Comparison of ENCODE assay signal across 33 cellular contexts in genomic region chr15:100158368-100158767, GRCh38.
"Had no signal": no experiment of that assay in that cellular context is flagged by ENCODE, and none has a peak within 500 bp of the region (broad histone marks: within the 10 kb centered on the region; RNA-seq: fewer than 3 reads in every experiment).

No MANE protein-coding gene starts in this region.

- H3K27me3 ChIP-seq: adrenal gland had no signal

- ATAC-seq: activated CD8-positive, alpha-beta T cell treated with anti-CD3 and anti-CD28 coated beads, Interleukin-2, amount 10 ng/mL, durations not matched to agents 7 days and 5 days; activated naive CD4-positive, alpha-beta T cell treated with anti-CD3 and anti-CD28 coated beads, Interleukin-2, amount 50 U/mL, for 72 hours; activated T-cell treated with anti-CD3 and anti-CD28 coated beads, Interleukin-2, amount 50 U/mL, for 4 hours had no signal

- H3K9me3 Mint-ChIP-seq: activated CD4-positive, alpha-beta T cell treated with anti-CD3 and anti-CD28 coated beads, Interleukin-2, amount 10 ng/mL, durations not matched to agents 24 days and 14 days; activated naive CD4-positive, alpha-beta T cell treated with anti-CD3 and anti-CD28 coated beads for 36 hours; activated naive CD4-positive, alpha-beta T cell treated with anti-CD3 and anti-CD28 coated beads, Interleukin-2, amount 50 U/mL, for 72 hours; activated T-cell treated with anti-CD3 and anti-CD28 coated beads, Interleukin-2, amount 50 U/mL, for 4 hours; activated T-helper 1 cell treated with anti-CD3 and anti-CD28 coated beads, Interleukin-12 subunit alpha, Interleukin-12 subunit beta, Interleukin-2, Interleukin-4 antibody, amounts not matched to agents 30 ng/mL and 10 ng/mL and 1 ng/mL, durations not matched to agents 14 hours and 24 hours and 36 hours; brain had no signal

- H3K27ac ChIP-seq: adrenal gland, PC-9, RWPE1, WERI-Rb-1 had no signal

- H3K36me3 Mint-ChIP-seq: activated naive CD4-positive, alpha-beta T cell treated with anti-CD3 and anti-CD28 coated beads, Interleukin-2, amount 50 U/mL, for 72 hours; brain had no signal

- DNase-seq: activated CD4-positive, alpha-beta T cell treated with anti-CD3 and anti-CD28 coated beads, Interleukin-2, amount 10 ng/mL, durations not matched to agents 24 days and 14 days; activated CD4-positive, alpha-beta T cell treated with anti-CD3 and anti-CD28 coated beads, Interleukin-2, amount 50 U/mL, for 4 hours; activated CD8-positive, alpha-beta memory T cell treated with anti-CD3 and anti-CD28 coated beads, Interleukin-2, amount 50 U/mL, for 4 hours; activated CD8-positive, alpha-beta T cell treated with anti-CD3 and anti-CD28 coated beads, Interleukin-2, amount 10 ng/mL, durations not matched to agents 7 days and 5 days; activated gamma-delta T cell treated with Interleukin-2 at 50 U/mL for 16 hours; activated naive CD4-positive, alpha-beta T cell treated with anti-CD3 and anti-CD28 coated beads for 36 hours; activated T-cell treated with anti-CD3 and anti-CD28 coated beads for 4 hours; activated T-cell treated with anti-CD3 and anti-CD28 coated beads, Interleukin-2, amount 50 U/mL, for 4 hours; adrenal gland; anterior cingulate cortex; caudate nucleus; cerebellar nuclear complex; Karpas-422; KBM-7; NCI-H1105; NCI-H1417 treated with DMSO at 0.1 percent for 48 hours; NCI-H187 treated with DMSO at 0.1 percent for 48 hours; NCI-H2081; NCI-H510A; NCI-H526; NCI-H748 treated with DMSO at 0.1 percent for 48 hours; NK-92 treated with Interleukin-12 subunit alpha and Interleukin-12 subunit beta, amount 100 ng/mL, for 24 hours; PC-9; Right ventricle myocardium superior; SW 1271; T-helper 1 cell; T-helper 2 cell; T1000; WERI-Rb-1 had no signal

- H3K4me3 ChIP-seq: adrenal gland, PC-9 had no signal

- H3K27me3 Mint-ChIP-seq: activated CD4-positive, alpha-beta T cell treated with anti-CD3 and anti-CD28 coated beads, Interleukin-2, amount 10 ng/mL, durations not matched to agents 24 days and 14 days had no signal

- H3K4me2 ChIP-seq: PC-9 had no signal

- H3K4me3 Mint-ChIP-seq: activated CD4-positive, alpha-beta T cell treated with anti-CD3 and anti-CD28 coated beads, Interleukin-2, amount 10 ng/mL, durations not matched to agents 24 days and 14 days; activated CD8-positive, alpha-beta T cell treated with anti-CD3 and anti-CD28 coated beads, Interleukin-2, amount 10 ng/mL, durations not matched to agents 7 days and 5 days; activated naive CD4-positive, alpha-beta T cell treated with anti-CD3 and anti-CD28 coated beads for 36 hours; activated T-cell treated with anti-CD3 and anti-CD28 coated beads, Interleukin-2, amount 50 U/mL, for 4 hours; activated T-helper 1 cell treated with anti-CD3 and anti-CD28 coated beads, Interleukin-12 subunit alpha, Interleukin-12 subunit beta, Interleukin-2, Interleukin-4 antibody, amounts not matched to agents 30 ng/mL and 10 ng/mL and 1 ng/mL, durations not matched to agents 14 hours and 24 hours and 36 hours; brain had no signal

- H3K27ac Mint-ChIP-seq: activated CD4-positive, alpha-beta T cell treated with anti-CD3 and anti-CD28 coated beads, Interleukin-2, amount 10 ng/mL, durations not matched to agents 24 days and 14 days; activated CD8-positive, alpha-beta T cell treated with anti-CD3 and anti-CD28 coated beads, Interleukin-2, amount 10 ng/mL, durations not matched to agents 7 days and 5 days; activated naive CD4-positive, alpha-beta T cell treated with anti-CD3 and anti-CD28 coated beads for 36 hours; activated naive CD4-positive, alpha-beta T cell treated with anti-CD3 and anti-CD28 coated beads, Interleukin-2, amount 50 U/mL, for 72 hours; activated T-helper 1 cell treated with anti-CD3 and anti-CD28 coated beads, Interleukin-12 subunit alpha, Interleukin-12 subunit beta, Interleukin-2, Interleukin-4 antibody, amounts not matched to agents 30 ng/mL and 10 ng/mL and 1 ng/mL, durations not matched to agents 14 hours and 24 hours and 36 hours; brain had no signal

- H2AFZ ChIP-seq: PC-9 had no signal

- H3K9me3 ChIP-seq: adrenal gland had no signal

- H3K36me3 ChIP-seq: adrenal gland, WERI-Rb-1 had no signal

- H3K4me1 Mint-ChIP-seq: activated CD4-positive, alpha-beta T cell treated with anti-CD3 and anti-CD28 coated beads, Interleukin-2, amount 10 ng/mL, durations not matched to agents 24 days and 14 days had no signal
